25 cellular contexts compared by ENCODE assay signal in the genomic region with DNA sequence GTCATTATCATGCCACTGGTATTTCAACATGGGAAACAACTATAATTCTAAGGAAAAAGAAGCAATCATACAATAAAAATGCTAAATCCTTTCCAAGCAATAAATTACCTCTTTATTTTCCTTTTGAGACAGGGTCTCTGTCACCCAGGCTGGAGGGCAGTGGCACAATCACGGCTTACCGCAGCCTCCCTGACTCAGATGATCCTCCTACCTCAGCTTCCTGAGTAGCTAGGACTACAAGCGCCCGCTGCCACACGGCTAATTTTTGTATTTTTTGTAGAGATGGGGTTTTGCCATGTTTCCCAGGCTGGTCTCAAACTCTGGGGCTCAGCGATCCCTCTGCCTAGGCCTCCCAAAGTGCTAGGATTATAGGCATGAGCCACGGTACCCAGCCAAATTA.
"Had no signal": no experiment of that assay in that cellular context is flagged by ENCODE, and none has a peak within 500 bp of the region (broad histone marks: within the 10 kb centered on the region; RNA-seq: fewer than 3 reads in every experiment).

No MANE protein-coding gene starts in this region.

- H3K9me3 Mint-ChIP-seq: naive thymus-derived CD8-positive, alpha-beta T cell; nephron; stimulated activated memory B cell treated with anti-CD40 and anti-IgM and Interleukin-4, amounts not matched to agents 10 μg/mL and 1 μg/mL and 100 μg/mL, for 72 hours; stimulated activated naive CD8-positive, alpha-beta T cell treated with anti-CD3 and anti-CD28 coated beads, Interleukin-15, amount 100 ng/mL, for 72 hours had no signal

- H3K4me1 Mint-ChIP-seq: nephron, neural crest cell had no signal

- H3K27ac ChIP-seq: left lung, lower lobe of right lung, parathyroid adenoma, right atrium auricular region, skin epidermis, tibial nerve, upper lobe of left lung, vagina had no signal

- H3K27me3 ChIP-seq: left lung, right atrium auricular region, tibial nerve, upper lobe of left lung, vagina had no signal

- H3K27ac Mint-ChIP-seq: nephron; stimulated activated memory B cell treated with anti-CD40 and anti-IgM and Interleukin-4, amounts not matched to agents 10 μg/mL and 1 μg/mL and 100 μg/mL, for 72 hours; stimulated activated naive CD8-positive, alpha-beta T cell treated with anti-CD3 and anti-CD28 coated beads, Interleukin-15, amount 100 ng/mL, for 72 hours had no signal

- ATAC-seq: left colon; left lung; lower lobe of right lung; naive thymus-derived CD8-positive, alpha-beta T cell; sciatic nerve; stimulated activated memory B cell treated with anti-CD40 and anti-IgM and Interleukin-4, amounts not matched to agents 10 μg/mL and 1 μg/mL and 100 μg/mL, for 72 hours; stimulated activated naive CD8-positive, alpha-beta T cell treated with anti-CD3 and anti-CD28 coated beads, Interleukin-15, amount 100 ng/mL, for 72 hours had no signal

- H3K4me3 Mint-ChIP-seq: nephron; neural crest cell; stimulated activated memory B cell treated with anti-CD40 and anti-IgM and Interleukin-4, amounts not matched to agents 10 μg/mL and 1 μg/mL and 100 μg/mL, for 72 hours; stimulated activated naive CD8-positive, alpha-beta T cell treated with anti-CD3 and anti-CD28 coated beads, Interleukin-15, amount 100 ng/mL, for 72 hours had no signal

- H3K9me3 ChIP-seq: left lung, lower lobe of right lung, right atrium auricular region, tibial nerve, upper lobe of left lung, vagina had no signal

- H3K27me3 Mint-ChIP-seq: naive thymus-derived CD8-positive, alpha-beta T cell; stimulated activated memory B cell treated with anti-CD40 and anti-IgM and Interleukin-4, amounts not matched to agents 10 μg/mL and 1 μg/mL and 100 μg/mL, for 72 hours; stimulated activated naive CD8-positive, alpha-beta T cell treated with anti-CD3 and anti-CD28 coated beads, Interleukin-15, amount 100 ng/mL, for 72 hours had no signal

- DNase-seq: hippocampal formation; left colon; left lung; lower lobe of right lung; mammary epithelial cell; mesenchymal stem cell; naive thymus-derived CD8-positive, alpha-beta T cell; nucleus accumbens; stimulated activated CD4-positive, alpha-beta T cell treated with anti-CD3 and anti-CD28 coated beads, Interleukin-12 subunit alpha, Interleukin-12 subunit beta, amount 100 ng/mL, for 4 hours; stimulated activated CD4-positive, alpha-beta T cell treated with anti-CD3 and anti-CD28 coated beads, Interleukin-15, amount 100 ng/mL, for 24 hours; stimulated activated CD4-positive, alpha-beta T cell treated with anti-CD3 and anti-CD28 coated beads, Interleukin-2, amount 100 ng/mL, for 24 hours; stimulated activated CD4-positive, alpha-beta T cell treated with anti-CD3 and anti-CD28 coated beads, Interleukin-4, amount 100 ng/mL, for 1 hour; stimulated activated naive CD4-positive, alpha-beta T cell treated with Interleukin-2 at 50 U/mL for 16 hours; stimulated activated naive CD8-positive, alpha-beta T cell treated with anti-CD3 and anti-CD28 coated beads, Interleukin-15, amount 100 ng/mL, for 72 hours; substantia nigra; upper lobe of left lung had no signal

- H2AFZ ChIP-seq: parathyroid adenoma had no signal

- H3K4me3 ChIP-seq: left lung, lower lobe of right lung, right atrium auricular region, skin epidermis, tibial nerve, upper lobe of left lung, vagina had no signal
